Comparison of ENCODE assay signal across 9 cellular contexts in the genomic region with DNA sequence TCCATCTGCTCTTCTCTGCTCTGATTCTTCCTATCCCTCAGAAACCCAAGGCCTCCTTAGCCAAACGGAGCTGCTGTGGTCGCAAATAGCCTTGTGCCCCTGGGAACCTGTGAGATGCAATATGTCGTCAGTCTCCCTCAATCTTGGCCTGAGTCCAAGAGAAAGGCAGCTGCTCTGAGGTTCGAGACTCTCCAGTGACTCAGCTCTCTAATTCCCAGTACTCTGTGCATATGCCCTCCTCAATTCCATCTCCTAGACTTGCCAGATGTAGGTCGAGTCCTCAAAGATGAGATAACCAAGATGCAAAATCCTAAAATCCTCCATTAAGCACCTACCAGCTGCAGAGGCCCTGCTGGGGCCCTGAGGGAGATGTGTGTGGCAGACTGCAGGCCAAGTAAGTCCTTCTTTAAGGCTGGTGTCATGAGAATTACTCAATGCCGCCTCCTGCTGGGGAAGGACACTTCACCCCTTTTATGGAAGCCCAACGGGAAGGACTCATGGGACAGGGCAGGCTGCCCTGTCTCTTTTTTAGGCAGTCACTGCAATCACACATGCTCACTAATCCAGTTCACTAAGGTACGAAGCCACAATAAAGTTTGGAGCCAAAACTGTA. TPM values are rescaled to one million over a fixed set of nuclear protein-coding genes. Genes with fewer than 3 reads are reported as not detected.
DNase-seq lines count a peak whose midpoint lies in the region; ATAC-seq, FAIRE-seq and TF ChIP-seq lines count a peak whose summit lies in the region.
"Had no signal": no experiment of that assay in that cellular context is flagged by ENCODE, and none has a peak within 500 bp of the region (broad histone marks: within the 10 kb centered on the region; RNA-seq: fewer than 3 reads in every experiment).

No MANE protein-coding gene starts in this region.

- H3K4me3 Mint-ChIP-seq in progenitor cell of endocrine pancreas (ENCODE audit: low read depth), result no peak overlapping the region
- H3K4me3 Mint-ChIP-seq: naive thymus-derived CD4-positive, alpha-beta T cell had no signal

- ATAC-seq in HG02981 (IDR thresholded peaks at IDR 0.05; ENCODE audit: unreplicated experiment), result no peak
- ATAC-seq: naive thymus-derived CD4-positive, alpha-beta T cell had no signal

- peaks cover 1% of the 10 kb centered on the region for H3K4me1 Mint-ChIP-seq in progenitor cell of endocrine pancreas (ENCODE audit: low read depth)

- DNase-seq in D721Med (ENCODE audit: insufficient read length, low spot score) (no peak), erythroblast (lab: John Stamatoyannopoulos, UW) (peak; percentile 63 to 74), progenitor cell of endocrine pancreas (ENCODE audit: low spot score, unreplicated experiment) (peak; percentile 20), NCI-H2107 treated with DMSO at 0.1 percent for 48 hours (lab: John Stamatoyannopoulos, UW; ENCODE audit: unreplicated experiment) (no peak), NCI-H1048 (lab: John Stamatoyannopoulos, UW) (no peak)
- DNase-seq in Jurkat, Clone E6-1 (ENCODE audit: low read depth, low spot score), result peak; percentile 58

- peaks cover 17% of the 10 kb centered on the region for H3K27me3 Mint-ChIP-seq in progenitor cell of endocrine pancreas

- H3K4me3 ChIP-seq in Jurkat, Clone E6-1 (ENCODE audit: low read length), result no peak overlapping the region

- H3K36me3 Mint-ChIP-seq in progenitor cell of endocrine pancreas (ENCODE audit: insufficient read depth), result no peaks in the 10 kb centered on the region
- H3K36me3 Mint-ChIP-seq: naive thymus-derived CD4-positive, alpha-beta T cell had no signal

- FAIRE-seq in D721Med (lab: Jason Lieb, UNC), result no peak

- no peak overlapping the region for H3K27ac Mint-ChIP-seq in progenitor cell of endocrine pancreas
- H3K27ac Mint-ChIP-seq: naive thymus-derived CD4-positive, alpha-beta T cell had no signal

- no peak for TF ChIP-seq POLR2A in erythroblast (IDR thresholded peaks at IDR 0.05; ENCODE audit: low read length)

- H3K27ac ChIP-seq in VCaP, result no peak overlapping the region

- no peaks in the 10 kb centered on the region for H3K9me3 Mint-ChIP-seq in progenitor cell of endocrine pancreas (ENCODE audit: low read depth)
- H3K9me3 Mint-ChIP-seq: naive thymus-derived CD4-positive, alpha-beta T cell had no signal

- TF ChIP-seq CTCF in D721Med (IDR thresholded peaks at IDR 0.05; ENCODE audit: insufficient read depth, missing control alignments) (peak; percentile 63), VCaP (conservative IDR thresholded peaks at IDR 0.05) (0 out of 2 replicates have a peak, but pooled peaks have one; percentile 17), progenitor cell of endocrine pancreas (IDR thresholded peaks at IDR 0.05; ENCODE audit: unreplicated experiment) (peak; percentile 52)

RNA-seq across cellular contexts. Expression of a gene that starts 28.5 kb away (rescaled TPM):
- not detected for polyA plus RNA-seq in Jurkat, Clone E6-1 (2012; ENCODE audit: insufficient read depth, insufficient read length)
- not detected in 2 replicates for total RNA-seq in progenitor cell of endocrine pancreas
- total RNA-seq: naive thymus-derived CD4-positive, alpha-beta T cell had no signal
- polyA plus RNA-seq: naive thymus-derived CD4-positive, alpha-beta T cell had no signal

RNA-seq across cellular contexts. Expression of a gene that starts 30.8 kb away (rescaled TPM):
- polyA plus RNA-seq in Jurkat, Clone E6-1 (2012; ENCODE audit: insufficient read depth, insufficient read length), result not detected
- total RNA-seq in progenitor cell of endocrine pancreas, result not detected in 2 replicates
- total RNA-seq: naive thymus-derived CD4-positive, alpha-beta T cell had no signal
- polyA plus RNA-seq: naive thymus-derived CD4-positive, alpha-beta T cell had no signal

RNA-seq across cellular contexts. Expression of a gene that starts 36.4 kb away (rescaled TPM):
- not detected for polyA plus RNA-seq in Jurkat, Clone E6-1 (2012; ENCODE audit: insufficient read depth, insufficient read length)
- not detected in 2 replicates for total RNA-seq in progenitor cell of endocrine pancreas
- total RNA-seq: naive thymus-derived CD4-positive, alpha-beta T cell had no signal
- polyA plus RNA-seq: naive thymus-derived CD4-positive, alpha-beta T cell had no signal

RNA-seq across cellular contexts. Expression of a gene that starts 55.0 kb away (rescaled TPM):
- polyA plus RNA-seq in Jurkat, Clone E6-1 (2012; ENCODE audit: insufficient read depth, insufficient read length), result not detected
- not detected in 2 replicates for total RNA-seq in progenitor cell of endocrine pancreas
- total RNA-seq: naive thymus-derived CD4-positive, alpha-beta T cell had no signal
- polyA plus RNA-seq: naive thymus-derived CD4-positive, alpha-beta T cell had no signal

Comparison
In these comparisons a context has a peak if more than half of its experiments do, and no peak if none do; other contexts are left out.
1. DNase-seq: peak in Jurkat, Clone E6-1 (single experiment), erythroblast (2 of 2) and progenitor cell of endocrine pancreas (single experiment); none in D721Med (single experiment), NCI-H2107 treated with DMSO at 0.1 percent for 48 hours (single experiment) and NCI-H1048 (single experiment).
2. Peak in every context shown above with its lines, with median percentiles within 50 percentile points of each other: CTCF ChIP-seq.